ENCODE assay signal across 12 cellular contexts in the genomic region with DNA sequence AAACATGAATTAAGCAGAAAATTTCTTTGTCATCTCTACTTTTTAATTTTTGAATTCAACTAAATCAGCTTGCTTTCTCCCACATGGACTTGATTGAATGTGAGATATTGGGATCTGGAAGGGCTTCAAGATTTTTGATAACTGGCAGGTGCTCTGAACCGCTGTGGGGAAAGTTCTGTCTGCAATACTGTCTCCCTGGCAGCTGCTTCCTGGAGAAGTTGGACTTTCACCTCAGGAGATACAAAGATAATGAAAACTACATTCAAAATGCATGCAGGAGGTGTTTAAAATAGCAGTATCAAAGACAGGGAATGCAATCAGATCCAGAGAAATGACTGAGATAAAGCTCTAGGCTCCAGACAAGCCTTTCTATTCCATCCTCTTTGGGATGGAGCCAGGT.
"Had no signal": no experiment of that assay in that cellular context is flagged by ENCODE, and none has a peak within 500 bp of the region (broad histone marks: within the 10 kb centered on the region; RNA-seq: fewer than 3 reads in every experiment).

No MANE protein-coding gene starts in this region.

- ATAC-seq: activated CD4-positive, alpha-beta T cell treated with anti-CD3 and anti-CD28 coated beads for 36 hours; effector memory CD8-positive, alpha-beta T cell; lower lobe of right lung; stimulated activated naive CD8-positive, alpha-beta T cell treated with anti-CD3 and anti-CD28 coated beads, Interleukin-15, Interleukin-2, amounts not matched to agents 100 U/mL and 50 U/mL, for 24 hours; WTC11 had no signal

- H3K27me3 ChIP-seq: cardiac muscle cell, tibial nerve had no signal

- H3K27ac ChIP-seq: cardiac muscle cell, lower lobe of right lung, tibial nerve had no signal

- H3K36me3 ChIP-seq: cardiac muscle cell, lower lobe of right lung, tibial nerve had no signal

- H3K9me3 ChIP-seq: lower lobe of right lung, tibial nerve had no signal

- H3K4me3 ChIP-seq: cardiac muscle cell, lower lobe of right lung, tibial nerve had no signal

- DNase-seq: activated CD4-positive, alpha-beta T cell treated with anti-CD3 and anti-CD28 coated beads for 36 hours; activated CD4-positive, alpha-beta T cell treated with anti-CD3 and anti-CD28 coated beads, Interleukin-2, amount 50 U/mL, for 48 hours; activated naive CD8-positive, alpha-beta T cell treated with anti-CD3 and anti-CD28 coated beads for 36 hours; amniotic stem cell; effector memory CD8-positive, alpha-beta T cell; lower lobe of right lung; occipital lobe; stimulated activated naive CD8-positive, alpha-beta T cell treated with anti-CD3 and anti-CD28 coated beads, Interleukin-15, Interleukin-2, amounts not matched to agents 100 U/mL and 50 U/mL, for 24 hours; substantia nigra had no signal

- H3K4me1 ChIP-seq: lower lobe of right lung, tibial nerve had no signal
